In the genomic region with DNA sequence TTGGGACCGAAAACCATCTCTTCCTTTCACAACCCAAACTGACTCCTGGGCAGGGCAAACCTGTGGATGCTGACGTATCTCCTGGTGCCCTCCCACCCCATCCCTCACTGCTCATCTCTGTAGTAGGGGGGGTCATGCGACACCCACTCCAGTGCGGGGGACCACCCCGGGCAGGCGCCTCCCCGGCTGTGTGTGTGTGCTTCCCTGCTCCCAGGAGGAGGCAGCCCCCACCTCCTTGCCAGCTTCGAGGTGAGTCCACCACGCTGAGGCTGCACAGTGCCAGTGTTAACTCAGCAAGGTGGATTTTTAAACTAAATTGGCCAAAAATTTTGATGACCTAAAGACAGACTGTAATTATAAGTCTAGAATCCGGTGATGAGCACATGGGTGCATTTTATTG, we compare ENCODE assay signal across 6 cellular contexts.
"Had no signal": no experiment of that assay in that cellular context is flagged by ENCODE, and none has a peak within 500 bp of the region (broad histone marks: within the 10 kb centered on the region; RNA-seq: fewer than 3 reads in every experiment).

No MANE protein-coding gene starts in this region.

- H3K9ac ChIP-seq: GM23248 had no signal

- H2AFZ ChIP-seq: GM23248 had no signal

- DNase-seq: GM23248, GOT3, H9, HCEC 1CT, IMR-90 had no signal

- H3K4me3 ChIP-seq: GM23248, K562 had no signal

- H3K9me3 Mint-ChIP-seq: H9 had no signal

- H3K4me3 Mint-ChIP-seq: H9 had no signal

- ATAC-seq: K562 had no signal

- H3K27ac ChIP-seq: GM23248 had no signal
